ENCODE assay signal across 2 cellular contexts in genomic region chr12:57733928-57734327, GRCh38.
TF ChIP-seq lines count a peak whose summit lies in the region.

No MANE protein-coding gene starts in this region.

TF ChIP-seq in endothelial cell of umbilical vein, 7 proteins besides CTCF, POLR2A, EP300 and RAD21:
- TF ChIP-seq MAX (IDR thresholded peaks at IDR 0.05; ENCODE audit: insufficient read depth, insufficient read length) (no peak), POLR2AphosphoS5 (IDR thresholded peaks at IDR 0.05; ENCODE audit: insufficient read depth, low read depth, low read length) (no peak), EZH2 (IDR thresholded peaks at IDR 0.05; ENCODE audit: borderline replicate concordance, low read depth, low read length, severe bottlenecking) (peak; percentile 24)

TF ChIP-seq in WTC11, 78 proteins besides CTCF, POLR2A, EP300 and RAD21:
- TF ChIP-seq ARID4B (CRISPR knock-in tag; IDR thresholded peaks at IDR 0.05; ENCODE audit: borderline replicate concordance) (no peak), NFYB (CRISPR knock-in tag; conservative IDR thresholded peaks at IDR 0.05; ENCODE audit: low read depth) (no peak), ZNF671 (CRISPR knock-in tag; IDR thresholded peaks at IDR 0.05) (no peak), ZBTB21 (CRISPR knock-in tag; IDR thresholded peaks at IDR 0.05; ENCODE audit: borderline replicate concordance) (no peak), IRF2 (CRISPR knock-in tag; IDR thresholded peaks at IDR 0.05; ENCODE audit: borderline replicate concordance, low read depth) (no peak), E2F5 (CRISPR knock-in tag; IDR thresholded peaks at IDR 0.05) (no peak), TEAD4 (CRISPR knock-in tag; IDR thresholded peaks at IDR 0.05) (no peak), NR3C1 (CRISPR knock-in tag; conservative IDR thresholded peaks at IDR 0.05; ENCODE audit: low read depth) (no peak), ZNF532 (CRISPR knock-in tag; IDR thresholded peaks at IDR 0.05; ENCODE audit: borderline replicate concordance) (no peak), PRDM15 (CRISPR knock-in tag; IDR thresholded peaks at IDR 0.05) (no peak), ZNF232 (CRISPR knock-in tag; IDR thresholded peaks at IDR 0.05) (no peak), STAT6 (CRISPR knock-in tag; conservative IDR thresholded peaks at IDR 0.05; ENCODE audit: low read depth) (no peak), ZNF138 (CRISPR knock-in tag; conservative IDR thresholded peaks at IDR 0.05) (no peak), GTF2I (CRISPR knock-in tag; conservative IDR thresholded peaks at IDR 0.05) (no peak)
